Comparison of ENCODE assay signal across 8 cellular contexts in genomic region chr1:85692730-85693314, GRCh38. TPM values are rescaled to one million over a fixed set of nuclear protein-coding genes. Genes with fewer than 3 reads are reported as not detected.
A peak's percentile ranks its signal among the peaks of the same experiment; 100 is the strongest.
DNase-seq lines count a peak whose midpoint lies in the region; ATAC-seq and TF ChIP-seq lines count a peak whose summit lies in the region.

No MANE protein-coding gene starts in this region.

- H3K27me3 ChIP-seq in Karpas-422 (ENCODE audit: low read length) = no peaks in the 10 kb centered on the region

- no peaks in the 10 kb centered on the region for H3K4me1 ChIP-seq in Karpas-422 (ENCODE audit: low read length)

- H3K9me2 ChIP-seq in Karpas-422 (replicated peaks; ENCODE audit: insufficient read depth, low read length) = no peaks in the 10 kb centered on the region

- H3K27ac Mint-ChIP-seq in brain (peak overlapping the region in 4 of 5 experiments; percentile 0 to 37 (median 25)), mesothelial cell of epicardium (no peak overlapping the region)

- TF ChIP-seq CTCF in brain (conservative IDR thresholded peaks at IDR 0.05) (peak; percentile 78 to 79), mesothelial cell of epicardium (IDR thresholded peaks at IDR 0.05; ENCODE audit: unreplicated experiment) (peak; percentile 50)

- peaks cover 82% of the 10 kb centered on the region for H3K79me2 ChIP-seq in Karpas-422 (ENCODE audit: low read length)

- peaks cover 32% of the 10 kb centered on the region for H3K36me3 ChIP-seq in Karpas-422 (ENCODE audit: insufficient read depth, low read length)

- H3K36me3 Mint-ChIP-seq in brain = peaks cover 26% of the 10 kb centered on the region
- peaks cover 13% of the 10 kb centered on the region for H3K36me3 Mint-ChIP-seq in mesothelial cell of epicardium

- no peaks in the 10 kb centered on the region for H3K27me3 Mint-ChIP-seq in brain
- no peaks in the 10 kb centered on the region for H3K27me3 Mint-ChIP-seq in mesothelial cell of epicardium (ENCODE audit: low read depth)

- DNase-seq in Caki2 (ENCODE audit: low read depth) (peak; percentile 18), HuH-7.5 (ENCODE audit: low spot score) (peak; percentile 7), mesothelial cell of epicardium (ENCODE audit: low spot score in 2 of 2, unreplicated experiment in 2 of 2) (no peak), Karpas-422 (no peak), D341Med (ENCODE audit: low spot score) (no peak)
- DNase-seq in activated CD4-positive, alpha-beta T cell treated with anti-CD3 and anti-CD28 coated beads for 4 hours = no peak

- no peaks in the 10 kb centered on the region for H3K9me3 Mint-ChIP-seq in brain
- H3K9me3 Mint-ChIP-seq in mesothelial cell of epicardium = no peaks in the 10 kb centered on the region

- H3K4me1 Mint-ChIP-seq in brain (peaks cover 10% of the 10 kb centered on the region), mesothelial cell of epicardium (peaks cover 15% of the 10 kb centered on the region)

- no peak overlapping the region for H3K4me3 Mint-ChIP-seq in brain
- no peak overlapping the region for H3K4me3 Mint-ChIP-seq in mesothelial cell of epicardium

- no peak overlapping the region for H3K27ac ChIP-seq in Karpas-422 (ENCODE audit: low read length)

- no peak overlapping the region for H3K9ac ChIP-seq in Karpas-422 (ENCODE audit: low read length)

- peaks cover 7% of the 10 kb centered on the region; the same call in 1 of the 2 replicates for H4K20me1 ChIP-seq in Karpas-422 (ENCODE audit: insufficient read depth, low read depth, low read length)

- in situ Hi-C loops in Caki2 (cut with HindIII; ENCODE audit: low pct_unique_long_range_greater_than_20kb, low sequenced_read_pairs) = loop anchor here (25.0 kb wide), 2 partner anchors 106 to 206 kb away; partner anchors contain the start of gene CCN1

- ATAC-seq in GM18519 (IDR thresholded peaks at IDR 0.05; ENCODE audit: low FRiP score, unreplicated experiment) = no peak

- H2AFZ ChIP-seq in Karpas-422 (ENCODE audit: low read length) = no peak overlapping the region

- no peak overlapping the region for H3K4me3 ChIP-seq in Karpas-422 (ENCODE audit: low read length)

- no peak overlapping the region for H3K4me2 ChIP-seq in Karpas-422 (ENCODE audit: low read depth, low read length, poor library complexity, severe bottlenecking)

- no peaks in the 10 kb centered on the region for H3K9me3 ChIP-seq in Karpas-422 (ENCODE audit: low read length)

RNA-seq across cellular contexts. Expression of gene ZNHIT6, which starts 15.4 kb away (rescaled TPM):
- total RNA-seq in Caki2 (2014; rRNA removed; shearing (Covaris generic); ENCODE audit: low replicate concordance) = 8.3 and 10.3 TPM in 2 replicates
- 9.7 TPM for polyA plus RNA-seq in brain (ENCODE audit: insufficient read depth, low read depth, low replicate concordance)
- 20.0 to 21.6 TPM (median 20.2 TPM) in 3 replicates for total RNA-seq in mesothelial cell of epicardium
- total RNA-seq in Karpas-422 (2014; rRNA removed; shearing (Covaris generic); ENCODE audit: low replicate concordance) = 15.5 and 28.0 TPM in 2 replicates

Comparison
In these comparisons a context has a peak if more than half of its experiments do, and no peak if none do; other contexts are left out.
1. DNase-seq: peak in Caki2 (single experiment) and HuH-7.5 (single experiment); none in mesothelial cell of epicardium (0 of 2), Karpas-422 (single experiment), D341Med (single experiment) and activated CD4-positive, alpha-beta T cell treated with anti-CD3 and anti-CD28 coated beads for 4 hours (0 of 2).